In the genomic region with DNA sequence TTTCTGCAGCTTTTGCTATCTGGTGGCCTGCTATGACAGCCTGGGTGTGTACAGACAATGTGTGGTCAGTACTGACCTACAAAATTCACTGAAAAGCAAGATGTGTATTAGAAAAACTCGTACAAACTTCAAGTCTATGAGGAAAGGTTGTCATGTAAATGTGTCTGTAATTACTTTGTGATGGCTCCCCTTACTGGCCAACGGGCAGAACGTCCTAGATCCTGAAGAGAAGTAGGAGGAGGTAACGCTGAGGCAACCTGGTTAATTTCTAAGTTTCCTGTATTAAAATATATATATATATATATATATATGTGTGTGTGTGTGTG, we compare ENCODE assay signal across 8 cellular contexts.
DNase-seq lines count a peak whose midpoint lies in the region; ATAC-seq, FAIRE-seq and TF ChIP-seq lines count a peak whose summit lies in the region.

No MANE protein-coding gene starts in this region.

- DNase-seq in ACHN, result peak; percentile 70
- peak; percentile 2 for DNase-seq in GM12891 (ENCODE audit: insufficient read length, low spot score)
- peak; percentile 73 for DNase-seq in NAMALWA (ENCODE audit: low spot score)
- peak; percentile 42 for DNase-seq in SK-N-SH
- DNase-seq in fibroblast of the conjunctiva (ENCODE audit: low read depth), result peak; percentile 47
- DNase-seq in osteoblast (ENCODE audit: insufficient read length, low spot score, missing footprints), result no peak
- DNase-seq in T1000 (lab: John Stamatoyannopoulos, UW), result no peak

- TF ChIP-seq POLR2A in GM12891 (IDR thresholded peaks at IDR 0.05; ENCODE audit: low read depth, low read length), result no peak

- H3K9ac ChIP-seq in SK-N-SH, result no peak overlapping the region

- H3K27me3 ChIP-seq in SK-N-SH (ENCODE audit: insufficient read depth) (no peaks in the 10 kb centered on the region), osteoblast (ENCODE audit: insufficient read depth, low read length) (peaks cover 2% of the 10 kb centered on the region)

- H3K9me3 ChIP-seq in SK-N-SH (no peaks in the 10 kb centered on the region), osteoblast (ENCODE audit: low read depth, low read length) (no peaks in the 10 kb centered on the region)

- peak; percentile 67 for TF ChIP-seq CTCF in SK-N-SH (IDR thresholded peaks at IDR 0.05)
- TF ChIP-seq CTCF in osteoblast (IDR thresholded peaks at IDR 0.05; ENCODE audit: extremely low read depth, low read depth, low read length), result peak; percentile 57

- TF ChIP-seq RAD21 in SK-N-SH (IDR thresholded peaks at IDR 0.05; ENCODE audit: low read length), result peak; percentile 86

- ATAC-seq in HG02678 (IDR thresholded peaks at IDR 0.05; ENCODE audit: unreplicated experiment), result peak; percentile 74

- POLR2A ChIA-PET in SK-N-SH (lab: Yijun Ruan, JAX), result no interaction called here

- CTCF ChIA-PET in SK-N-SH (lab: Yijun Ruan, JAX), result interaction anchor here (0.7 to 3.8 kb wide), 21 partner anchors 9 to 321 kb away, joined by 3 to 24 read pairs (median 4); no protein-coding TSS in a partner anchor

- peak overlapping the region in 1 of 2 experiments; percentile 48; a peak in 2 of 4 replicates for H3K27ac ChIP-seq in SK-N-SH (ENCODE audit: low read depth in 2 of 2, low read length in 1 of 2)
- no peak overlapping the region for H3K27ac ChIP-seq in osteoblast (ENCODE audit: low read depth, low read length)

- 9% methylated on average over 4 of the region's 4 CpGs for WGBS in SK-N-SH (ENCODE audit: low lambda C conversion rate)

- H3K79me2 ChIP-seq in SK-N-SH (ENCODE audit: insufficient read depth) (no peaks in the 10 kb centered on the region), osteoblast (ENCODE audit: insufficient read depth, low read length) (no peaks in the 10 kb centered on the region)

- H3K4me1 ChIP-seq in SK-N-SH (ENCODE audit: control insufficient read depth in 1 of 2, insufficient read depth in 2 of 2, low read depth in 1 of 2, low read length in 1 of 2) (peaks cover 5 to 13% of the 10 kb centered on the region in 2 experiments; a peak in 3 of 4 replicates), osteoblast (ENCODE audit: insufficient read depth, low read length) (no peaks in the 10 kb centered on the region)

- H3K4me3 ChIP-seq in SK-N-SH (ENCODE audit: low read depth in 2 of 2, low read length in 1 of 2) (no peak overlapping the region), osteoblast (ENCODE audit: insufficient read depth, low read length) (no peak overlapping the region)

- TF ChIP-seq EP300 in SK-N-SH (IDR thresholded peaks at IDR 0.05; ENCODE audit: borderline replicate concordance in 1 of 2, low read depth in 1 of 2, low read length in 1 of 2), result no peak

- FAIRE-seq in GM12891 (lab: Jason Lieb, UNC), result no peak

- no peaks in the 10 kb centered on the region for H4K20me1 ChIP-seq in SK-N-SH (ENCODE audit: insufficient read depth)
- H4K20me1 ChIP-seq in osteoblast (ENCODE audit: insufficient read depth, low read length), result no peaks in the 10 kb centered on the region

- in situ Hi-C loops in ACHN (cut with HindIII; ENCODE audit: low pct_ligation_motif_present, low pct_unique_long_range_greater_than_20kb, low sequenced_read_pairs), result no loop called here

- H3K36me3 ChIP-seq in SK-N-SH (replicated peaks in 1 of 2; ENCODE audit: control insufficient read depth in 1 of 2, insufficient read depth in 2 of 2, low read length in 1 of 2), result no peaks in the 10 kb centered on the region
- no peaks in the 10 kb centered on the region for H3K36me3 ChIP-seq in osteoblast (ENCODE audit: insufficient read depth, low read length)

- H2AFZ ChIP-seq in SK-N-SH (ENCODE audit: low read depth) (peak overlapping the region; percentile 32; the same call in 1 of the 2 replicates), osteoblast (ENCODE audit: low read length) (peak overlapping the region; percentile 84)

- no peaks in the 10 kb centered on the region for H3F3A ChIP-seq in SK-N-SH (replicated peaks; ENCODE audit: insufficient read depth)

- no peaks in the 10 kb centered on the region for H3K9me2 ChIP-seq in SK-N-SH

- H3K4me2 ChIP-seq in SK-N-SH (no peak overlapping the region), osteoblast (ENCODE audit: insufficient read depth, low read length) (no peak overlapping the region)

TF ChIP-seq in GM12891, 5 proteins besides CTCF, POLR2A, EP300 and RAD21:
- TF ChIP-seq TAF1 (IDR thresholded peaks at IDR 0.05; ENCODE audit: low read depth, low read length) (no peak), PAX5 (IDR thresholded peaks at IDR 0.05; ENCODE audit: insufficient read depth, low read length, severe bottlenecking) (no peak), POLR2AphosphoS5 (IDR thresholded peaks at IDR 0.05; ENCODE audit: low read depth, low read length) (no peak), POU2F2 (IDR thresholded peaks at IDR 0.05; ENCODE audit: low read depth, low read length) (no peak), SPI1 (IDR thresholded peaks at IDR 0.05; ENCODE audit: low read depth, low read length) (no peak)

TF ChIP-seq in SK-N-SH, 30 proteins besides CTCF, POLR2A, EP300 and RAD21:
- no peak for TF ChIP-seq IRF3 (IDR thresholded peaks at IDR 0.05; ENCODE audit: low read depth, low read length)
- no peak for TF ChIP-seq GABPA (IDR thresholded peaks at IDR 0.05; ENCODE audit: low read depth)
- TF ChIP-seq RCOR1 (IDR thresholded peaks at IDR 0.05; ENCODE audit: low read length), result no peak
- no peak for TF ChIP-seq YY1 (IDR thresholded peaks at IDR 0.05; ENCODE audit: low read depth)
- TF ChIP-seq, protein P1, sequence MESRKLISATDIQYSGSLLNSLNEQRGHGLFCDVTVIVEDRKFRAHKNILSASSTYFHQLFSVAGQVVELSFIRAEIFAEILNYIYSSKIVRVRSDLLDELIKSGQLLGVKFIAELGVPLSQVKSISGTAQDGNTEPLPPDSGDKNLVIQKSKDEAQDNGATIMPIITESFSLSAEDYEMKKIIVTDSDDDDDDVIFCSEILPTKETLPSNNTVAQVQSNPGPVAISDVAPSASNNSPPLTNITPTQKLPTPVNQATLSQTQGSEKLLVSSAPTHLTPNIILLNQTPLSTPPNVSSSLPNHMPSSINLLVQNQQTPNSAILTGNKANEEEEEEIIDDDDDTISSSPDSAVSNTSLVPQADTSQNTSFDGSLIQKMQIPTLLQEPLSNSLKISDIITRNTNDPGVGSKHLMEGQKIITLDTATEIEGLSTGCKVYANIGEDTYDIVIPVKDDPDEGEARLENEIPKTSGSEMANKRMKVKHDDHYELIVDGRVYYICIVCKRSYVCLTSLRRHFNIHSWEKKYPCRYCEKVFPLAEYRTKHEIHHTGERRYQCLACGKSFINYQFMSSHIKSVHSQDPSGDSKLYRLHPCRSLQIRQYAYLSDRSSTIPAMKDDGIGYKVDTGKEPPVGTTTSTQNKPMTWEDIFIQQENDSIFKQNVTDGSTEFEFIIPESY (IDR thresholded peaks at IDR 0.05; ENCODE audit: borderline replicate concordance, low read depth), result no peak
- TF ChIP-seq, protein P2, sequence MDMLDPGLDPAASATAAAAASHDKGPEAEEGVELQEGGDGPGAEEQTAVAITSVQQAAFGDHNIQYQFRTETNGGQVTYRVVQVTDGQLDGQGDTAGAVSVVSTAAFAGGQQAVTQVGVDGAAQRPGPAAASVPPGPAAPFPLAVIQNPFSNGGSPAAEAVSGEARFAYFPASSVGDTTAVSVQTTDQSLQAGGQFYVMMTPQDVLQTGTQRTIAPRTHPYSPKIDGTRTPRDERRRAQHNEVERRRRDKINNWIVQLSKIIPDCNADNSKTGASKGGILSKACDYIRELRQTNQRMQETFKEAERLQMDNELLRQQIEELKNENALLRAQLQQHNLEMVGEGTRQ (IDR thresholded peaks at IDR 0.05; ENCODE audit: borderline replicate concordance, low read depth, low read length), result no peak
- TF ChIP-seq, protein P3, sequence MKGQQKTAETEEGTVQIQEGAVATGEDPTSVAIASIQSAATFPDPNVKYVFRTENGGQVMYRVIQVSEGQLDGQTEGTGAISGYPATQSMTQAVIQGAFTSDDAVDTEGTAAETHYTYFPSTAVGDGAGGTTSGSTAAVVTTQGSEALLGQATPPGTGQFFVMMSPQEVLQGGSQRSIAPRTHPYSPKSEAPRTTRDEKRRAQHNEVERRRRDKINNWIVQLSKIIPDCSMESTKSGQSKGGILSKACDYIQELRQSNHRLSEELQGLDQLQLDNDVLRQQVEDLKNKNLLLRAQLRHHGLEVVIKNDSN (IDR thresholded peaks at IDR 0.05; ENCODE audit: borderline replicate concordance, low read depth), result no peak
- TF ChIP-seq TAF1 (IDR thresholded peaks at IDR 0.05; ENCODE audit: borderline replicate concordance, low read depth, low read length), result no peak
- TF ChIP-seq SMC3 (IDR thresholded peaks at IDR 0.05; ENCODE audit: low read depth, low read length), result peak; percentile 76
- TF ChIP-seq RXRA (IDR thresholded peaks at IDR 0.05; ENCODE audit: borderline replicate concordance, low read depth), result no peak
- no peak for TF ChIP-seq PBX3 (IDR thresholded peaks at IDR 0.05)
- no peak for TF ChIP-seq TEAD4 (IDR thresholded peaks at IDR 0.05; ENCODE audit: borderline replicate concordance, insufficient read depth)
- no peak for TF ChIP-seq CHD2 (IDR thresholded peaks at IDR 0.05; ENCODE audit: low read length, partially characterized antibody)
- TF ChIP-seq RFX5 (IDR thresholded peaks at IDR 0.05; ENCODE audit: low read length), result 0 out of 2 replicates have a peak, but pooled peaks have one; percentile 16
- TF ChIP-seq MXI1 (IDR thresholded peaks at IDR 0.05; ENCODE audit: low read depth, low read length), result no peak
- TF ChIP-seq GATA2 (CRISPR knock-in tag; IDR thresholded peaks at IDR 0.05), result no peak

Comparison
In these comparisons a context has a peak if more than half of its experiments do, and no peak if none do; other contexts are left out.
1. DNase-seq: peak in ACHN (single experiment), GM12891 (single experiment), NAMALWA (single experiment), SK-N-SH (single experiment) and fibroblast of the conjunctiva (single experiment); none in osteoblast (single experiment) and T1000 (single experiment).